Comparison of ENCODE assay signal across 16 cellular contexts in the genomic region with DNA sequence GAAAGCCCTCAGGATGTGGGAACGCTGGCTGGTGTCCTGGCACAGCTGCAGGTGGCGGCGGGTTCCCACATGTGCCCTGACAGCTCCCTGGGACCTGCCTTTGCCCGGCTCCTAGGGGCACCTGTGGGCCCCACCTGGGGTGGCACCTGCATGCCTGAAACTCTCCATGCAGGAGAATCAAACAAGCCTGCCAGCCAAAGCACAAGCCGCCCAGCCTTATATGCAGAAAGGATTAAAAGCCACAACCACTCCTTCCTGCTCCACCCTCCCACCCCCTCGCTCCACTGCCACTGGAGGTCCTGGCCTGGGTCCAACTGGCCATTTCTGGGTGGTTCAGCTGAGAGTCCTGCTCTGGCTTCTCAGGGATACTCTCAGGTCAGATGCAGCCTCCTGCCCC. TPM values are rescaled to one million over a fixed set of nuclear protein-coding genes. Genes with fewer than 3 reads are reported as not detected.
A peak's percentile ranks its signal among the peaks of the same experiment; 100 is the strongest.
DNase-seq lines count a peak whose midpoint lies in the region; ATAC-seq and TF ChIP-seq lines count a peak whose summit lies in the region.
"Had no signal": no experiment of that assay in that cellular context is flagged by ENCODE, and none has a peak within 500 bp of the region (broad histone marks: within the 10 kb centered on the region; RNA-seq: fewer than 3 reads in every experiment).

No MANE protein-coding gene starts in this region.

- H3K9ac ChIP-seq in IMR-90 (ENCODE audit: low read depth, low read length), result no peak overlapping the region

- peak overlapping the region; percentile 36 for H3K27ac ChIP-seq in C4-2B
- no peak overlapping the region for H3K27ac ChIP-seq in IMR-90 (ENCODE audit: insufficient read depth, low read length)
- no peak overlapping the region for H3K27ac ChIP-seq in SJSA1
- no peak overlapping the region for H3K27ac ChIP-seq in left lung
- no peak overlapping the region for H3K27ac ChIP-seq in substantia nigra (ENCODE audit: low read depth, low read length, poor library complexity, severe bottlenecking)
- H3K27ac ChIP-seq: epithelial cell of prostate had no signal

- H3K4ac ChIP-seq in IMR-90 (ENCODE audit: low read depth, low read length), result no peak overlapping the region

- no peak overlapping the region for H2BK120ac ChIP-seq in IMR-90 (ENCODE audit: low read depth, low read length)

- TF ChIP-seq CTCF in C4-2B (conservative IDR thresholded peaks at IDR 0.05), result no peak
- no peak for TF ChIP-seq CTCF in IMR-90 (conservative IDR thresholded peaks at IDR 0.05; ENCODE audit: low read depth, low read length)
- no peak for TF ChIP-seq CTCF in left lung (IDR thresholded peaks at IDR 0.05)

- no peak overlapping the region for H3K23ac ChIP-seq in IMR-90 (ENCODE audit: low read depth, low read length)

- TF ChIP-seq POLR2A in IMR-90 (IDR thresholded peaks at IDR 0.05; ENCODE audit: low read depth, low read length), result no peak

- no peaks in the 10 kb centered on the region for H3K36me3 ChIP-seq in IMR-90 (ENCODE audit: control insufficient read depth, insufficient read depth, low read length)
- no peaks in the 10 kb centered on the region for H3K36me3 ChIP-seq in SJSA1
- H3K36me3 ChIP-seq in left lung, result no peaks in the 10 kb centered on the region

- no peak overlapping the region for H2BK15ac ChIP-seq in IMR-90 (ENCODE audit: low read depth, low read length)

- H4K5ac ChIP-seq in IMR-90 (ENCODE audit: low read depth, low read length), result no peak overlapping the region

- no peak overlapping the region for H2AK5ac ChIP-seq in IMR-90 (ENCODE audit: low read depth, low read length)

- no peak overlapping the region for H3K4me2 ChIP-seq in IMR-90 (ENCODE audit: low read depth, low read length)

- no peaks in the 10 kb centered on the region for H3K79me1 ChIP-seq in IMR-90 (ENCODE audit: low read depth in 1 of 2, low read length in 2 of 2)

- no peak overlapping the region for H3K56ac ChIP-seq in IMR-90 (ENCODE audit: extremely low read depth, insufficient read depth, low read length)

- WGBS in IMR-90 (ENCODE audit: extremely low coverage in 2 of 2, insufficient read length in 1 of 2), 2 experiments, result 87% methylated on average over 4 of the region's 6 CpGs; no CpG with 5 or more reads in 1 of the 2 experiments

- ATAC-seq in IMR-90 (ENCODE audit: low read depth) (no peak), left lung (peak; percentile 18), HG03520 (IDR thresholded peaks at IDR 0.05; ENCODE audit: unreplicated experiment) (no peak), HG02885 (IDR thresholded peaks at IDR 0.05; ENCODE audit: poor library complexity, unreplicated experiment) (no peak)

- DNase-seq in IMR-90 (no peak), SJSA1 (ENCODE audit: low read depth in 1 of 2, low spot score in 2 of 2) (peak; percentile 59 to 66), left lung (no peak), substantia nigra (lab: John Stamatoyannopoulos, UW) (no peak), NCI-H748 treated with DMSO at 0.1 percent for 48 hours (lab: John Stamatoyannopoulos, UW) (no peak)
- DNase-seq: activated CD4-positive, alpha-beta T cell treated with anti-CD3 and anti-CD28 coated beads, Interleukin-2, amount 50 U/mL, for 4 hours; activated T-cell treated with anti-CD3 and anti-CD28 coated beads, Interleukin-2, amount 50 U/mL, for 48 hours; kidney glomerular epithelial cell; NCI-H1092; NCI-H510A treated with DMSO at 0.1 percent for 48 hours had no signal

- POLR2A ChIA-PET in IMR-90 (lab: Charles Lee; ENCODE audit: unreplicated experiment), result no interaction called here

- H3K4me3 ChIP-seq in IMR-90 (ENCODE audit: insufficient read depth, low read depth, low read length) (no peak overlapping the region), SJSA1 (no peak overlapping the region), left lung (no peak overlapping the region)

- BruUV-seq in IMR-90 (replicated peaks; lab: Mats Ljungman, UMichigan), result no TSS peak

- H3K27me3 ChIP-seq in IMR-90 (ENCODE audit: control insufficient read depth, insufficient read depth, low read length), result peaks cover 5% of the 10 kb centered on the region; the same call in 1 of the 2 replicates
- no peaks in the 10 kb centered on the region for H3K27me3 ChIP-seq in SJSA1 (replicated peaks)
- no peaks in the 10 kb centered on the region for H3K27me3 ChIP-seq in left lung

- no peak overlapping the region for H4K91ac ChIP-seq in IMR-90 (ENCODE audit: insufficient read depth, low read depth, low read length)

- H3K4me1 ChIP-seq in IMR-90 (ENCODE audit: control insufficient read depth, insufficient read depth, low read length) (peaks cover 9% of the 10 kb centered on the region; the same call in 1 of the 2 replicates), SJSA1 (replicated peaks) (peaks cover 23% of the 10 kb centered on the region), left lung (peaks cover 0 to 15% of the 10 kb centered on the region in 2 donors)

- no peaks in the 10 kb centered on the region; the same call in 1 of the 2 replicates for H3K9me1 ChIP-seq in IMR-90 (ENCODE audit: insufficient read depth, low read length)

- no peaks in the 10 kb centered on the region for H4K20me1 ChIP-seq in IMR-90 (ENCODE audit: insufficient read depth, low read length)

- H3K14ac ChIP-seq in IMR-90 (replicated peaks; ENCODE audit: low read depth, low read length), result no peak overlapping the region

- CTCF ChIA-PET in IMR-90 (lab: Yijun Ruan, JAX), result no interaction called here

- no peak overlapping the region for H3K18ac ChIP-seq in IMR-90 (ENCODE audit: low read depth, low read length)

- H2BK5ac ChIP-seq in IMR-90 (ENCODE audit: low read depth, low read length, poor library complexity, severe bottlenecking), result no peak overlapping the region

- peaks cover 2% of the 10 kb centered on the region; the same call in 1 of the 2 replicates for H3K9me3 ChIP-seq in IMR-90 (ENCODE audit: control insufficient read depth, insufficient read depth, low read length)
- H3K9me3 ChIP-seq in SJSA1 (replicated peaks), result no peaks in the 10 kb centered on the region
- H3K9me3 ChIP-seq in left lung, result no peaks in the 10 kb centered on the region

- no peak for TF ChIP-seq RAD21 in IMR-90 (IDR thresholded peaks at IDR 0.05; ENCODE audit: low read length)

- H2AK9ac ChIP-seq in IMR-90 (replicated peaks; ENCODE audit: low read depth, low read length, poor library complexity), result peak overlapping the region; percentile 42

- H4K8ac ChIP-seq in IMR-90 (ENCODE audit: low read depth in 2 of 2, low read length in 2 of 2), result no peak overlapping the region

- in situ Hi-C loops in IMR-90 (cut with MboI; ENCODE audit: low sequenced_read_pairs), result no loop called here

- dilution Hi-C loops in IMR-90 (cut with HindIII; ENCODE audit: low sequenced_read_pairs, unreplicated experiment), result no loop called here

- intact Hi-C loops in IMR-90 (cut with micrococcal nuclease), result no loop called here
- intact Hi-C loops in left lung (cut with DNase I), result no loop called here

- H2BK20ac ChIP-seq in IMR-90 (ENCODE audit: low read depth, low read length), result no peak overlapping the region

- H2AFZ ChIP-seq in IMR-90 (replicated peaks; ENCODE audit: low read length, poor library complexity), result no peak overlapping the region

TF ChIP-seq in IMR-90, 13 proteins besides CTCF, POLR2A, EP300 and RAD21:
- TF ChIP-seq BHLHE40 (IDR thresholded peaks at IDR 0.05; ENCODE audit: low read depth, low read length), result no peak
- TF ChIP-seq, protein P1, sequence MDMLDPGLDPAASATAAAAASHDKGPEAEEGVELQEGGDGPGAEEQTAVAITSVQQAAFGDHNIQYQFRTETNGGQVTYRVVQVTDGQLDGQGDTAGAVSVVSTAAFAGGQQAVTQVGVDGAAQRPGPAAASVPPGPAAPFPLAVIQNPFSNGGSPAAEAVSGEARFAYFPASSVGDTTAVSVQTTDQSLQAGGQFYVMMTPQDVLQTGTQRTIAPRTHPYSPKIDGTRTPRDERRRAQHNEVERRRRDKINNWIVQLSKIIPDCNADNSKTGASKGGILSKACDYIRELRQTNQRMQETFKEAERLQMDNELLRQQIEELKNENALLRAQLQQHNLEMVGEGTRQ (IDR thresholded peaks at IDR 0.05; ENCODE audit: low read depth, low read length), result no peak
- TF ChIP-seq SMC3 (IDR thresholded peaks at IDR 0.05; ENCODE audit: low read depth, low read length), result no peak
- no peak for TF ChIP-seq RFX5 (IDR thresholded peaks at IDR 0.05; ENCODE audit: low read depth, low read length)
- TF ChIP-seq MAZ (IDR thresholded peaks at IDR 0.05; ENCODE audit: borderline replicate concordance, low read depth, low read length), result no peak
- TF ChIP-seq CHD1 (IDR thresholded peaks at IDR 0.05; ENCODE audit: low read depth, low read length), result no peak
- no peak for TF ChIP-seq NFE2L2 (IDR thresholded peaks at IDR 0.05; ENCODE audit: low read depth, low read length)

RNA-seq across cellular contexts. Expression of gene TRPM1, which starts 18.1 kb away (rescaled TPM):
- 0.28 TPM in 1 of 2 replicates, not detected in the other for total RNA-seq in IMR-90 (2012; rRNA removed)
- polyA plus RNA-seq in IMR-90 (2012; rRNA removed), result not detected in 2 replicates
- 0.03 TPM in 1 of 2 replicates, not detected in the other for polyA plus RNA-seq in IMR-90 (2012; cell fraction: cytosol; rRNA removed)
- polyA plus RNA-seq in IMR-90 (2012; cell fraction: nucleus; rRNA removed; ENCODE audit: low replicate concordance), result 0.15 TPM in 1 of 2 replicates, not detected in the other
- total RNA-seq in SJSA1 (2014; rRNA removed; shearing (Covaris generic)), result 0.08 TPM in 1 of 2 replicates, not detected in the other
- not detected for total RNA-seq in left lung
- total RNA-seq: progenitor cell of endocrine pancreas, temporal lobe had no signal

Comparison
In these comparisons a context has a peak if more than half of its experiments do, and no peak if none do; other contexts are left out.
1. DNase-seq: peak in SJSA1 (2 of 2); none in IMR-90 (single experiment), left lung (0 of 2), substantia nigra (0 of 49) and NCI-H748 treated with DMSO at 0.1 percent for 48 hours (single experiment).